ENCODE assay signal across 8 cellular contexts in genomic region chr11:2419638-2420501, GRCh38. TPM values are rescaled to one million over a fixed set of nuclear protein-coding genes. Genes with fewer than 3 reads are reported as not detected.
A peak's percentile ranks its signal among the peaks of the same experiment; 100 is the strongest.
DNase-seq lines count a peak whose midpoint lies in the region; ATAC-seq and TF ChIP-seq lines count a peak whose summit lies in the region.

No MANE protein-coding gene starts in this region.

- H3K9ac ChIP-seq in duodenal mucosa (ENCODE audit: low read depth in 1 of 2, low read length in 2 of 2), result peak overlapping the region in 1 of 2 donors; percentile 25

- TF ChIP-seq CTCF in GM12874 (IDR thresholded peaks at IDR 0.05; ENCODE audit: insufficient read depth, low read depth, low read length) (peak; percentile 76), lower lobe of right lung (IDR thresholded peaks at IDR 0.05) (peak; percentile 82)

- no peak overlapping the region for H3K27ac ChIP-seq in duodenal mucosa (ENCODE audit: low read depth, low read length)
- H3K27ac ChIP-seq in lower lobe of right lung, result no peak overlapping the region

- H3K9me3 ChIP-seq in duodenal mucosa (ENCODE audit: control insufficient read depth in 1 of 2, low read length in 2 of 2), result no peaks in the 10 kb centered on the region
- no peaks in the 10 kb centered on the region for H3K9me3 ChIP-seq in lower lobe of right lung

- H3K4me3 ChIP-seq in duodenal mucosa (ENCODE audit: low read depth in 1 of 2, low read length in 2 of 2), result peak overlapping the region; percentile 35 to 50
- no peak overlapping the region for H3K4me3 ChIP-seq in lower lobe of right lung

- H3K27me3 ChIP-seq in duodenal mucosa (ENCODE audit: control insufficient read depth in 1 of 2, insufficient read depth in 2 of 2, low read length in 2 of 2) (peaks cover 24 to 25% of the 10 kb centered on the region in 2 donors), lower lobe of right lung (ENCODE audit: low read depth) (peaks cover 4% of the 10 kb centered on the region)

- H3K4me1 ChIP-seq in duodenal mucosa (ENCODE audit: control insufficient read depth in 1 of 2, insufficient read depth in 2 of 2, low read length in 2 of 2) (peaks cover 7 to 13% of the 10 kb centered on the region in 2 donors), lower lobe of right lung (peaks cover 16% of the 10 kb centered on the region)

- no peaks in the 10 kb centered on the region for H3K36me3 ChIP-seq in duodenal mucosa (ENCODE audit: control insufficient read depth in 1 of 2, insufficient read depth in 2 of 2, low read length in 2 of 2)
- no peaks in the 10 kb centered on the region for H3K36me3 ChIP-seq in lower lobe of right lung

- DNase-seq in A172 (ENCODE audit: low spot score) (peak; percentile 75), NCI-H2227 treated with DMSO at 0.1 percent for 48 hours (lab: John Stamatoyannopoulos, UW) (peak; percentile 42), lower lobe of right lung (peak; percentile 85)
- DNase-seq in activated CD4-positive, alpha-beta T cell treated with anti-CD3 and anti-CD28 coated beads, Interleukin-2, amount 50 U/mL, for 1 hour, result peak; percentile 57
- DNase-seq in stimulated activated CD8-positive, alpha-beta memory T cell treated with anti-CD3 and anti-CD28 coated beads, Interleukin-15, amount 100 ng/mL, for 1 hour (ENCODE audit: low read depth), result peak; percentile 30

- ATAC-seq in lower lobe of right lung, result peak; percentile 77 to 84
- no peak for ATAC-seq in HG02571 (IDR thresholded peaks at IDR 0.05; ENCODE audit: unreplicated experiment)

- intact Hi-C loops in lower lobe of right lung (cut with DNase I), result loop anchor here (10.0 kb wide), 1 partner anchor 115 kb away; the partner anchor contains the start of genes C11orf21 and TSPAN32

RNA-seq across cellular contexts. Expression of gene TSSC4, which starts 19.3 kb away (rescaled TPM):
- total RNA-seq in A172 (2014; rRNA removed; shearing (Covaris generic)), result 69.7 and 99.8 TPM in 2 replicates
- total RNA-seq in lower lobe of right lung, result 38.8 TPM

RNA-seq across cellular contexts. Expression of gene TRPM5, which starts 24.4 kb away (rescaled TPM):
- total RNA-seq in A172 (2014; rRNA removed; shearing (Covaris generic)), result not detected in 2 replicates
- not detected for total RNA-seq in lower lobe of right lung

RNA-seq across cellular contexts. Expression of gene KCNQ1, which starts 24.9 kb away (rescaled TPM):
- 1.9 and 3.5 TPM in 2 replicates for total RNA-seq in A172 (2014; rRNA removed; shearing (Covaris generic))
- 51.0 TPM for total RNA-seq in lower lobe of right lung

RNA-seq across cellular contexts. Expression of gene CD81, which starts 42.8 kb away (rescaled TPM):
- 288 and 342 TPM in 2 replicates for total RNA-seq in A172 (2014; rRNA removed; shearing (Covaris generic))
- total RNA-seq in lower lobe of right lung, result 850 TPM

Comparison
In these comparisons a context has a peak if more than half of its experiments do, and no peak if none do; other contexts are left out.
1. DNase-seq: peak in every context shown above with its lines; median percentile 85 in lower lobe of right lung; 75 in A172; 57 in activated CD4-positive, alpha-beta T cell treated with anti-CD3 and anti-CD28 coated beads, Interleukin-2, amount 50 U/mL, for 1 hour; 42 in NCI-H2227 treated with DMSO at 0.1 percent for 48 hours; 30 in stimulated activated CD8-positive, alpha-beta memory T cell treated with anti-CD3 and anti-CD28 coated beads, Interleukin-15, amount 100 ng/mL, for 1 hour.
2. RNA of gene KCNQ1, which starts 24.9 kb away (total RNA-seq): 51.0 TPM in lower lobe of right lung (single experiment); 1.9 to 3.5 TPM in A172; every median in the first group is over 10 times any median in the second.